Comparison of ENCODE assay signal across 1 cellular context in genomic region chr1:161201828-161202712, GRCh38.
TF ChIP-seq lines count a peak whose summit lies in the region.

Gene NDUFS2, plus strand, starts transcription at chr1:161202367. Its CDS starts 19 bp downstream, at chr1:161202386.

TF ChIP-seq in WTC11, 78 proteins besides CTCF, POLR2A, EP300 and RAD21 (continued from another document and continues in another):
- TF ChIP-seq AFF4 (CRISPR knock-in tag; IDR thresholded peaks at IDR 0.05; ENCODE audit: borderline replicate concordance) (no peak), ZNF219 (CRISPR knock-in tag; IDR thresholded peaks at IDR 0.05; ENCODE audit: borderline replicate concordance) (no peak), ZNF671 (CRISPR knock-in tag; IDR thresholded peaks at IDR 0.05) (no peak), ZMAT4 (CRISPR knock-in tag; IDR thresholded peaks at IDR 0.05) (no peak), ETV6 (CRISPR knock-in tag; IDR thresholded peaks at IDR 0.05) (0 out of 2 replicates have a peak, but pooled peaks have one; percentile 47), IRF2 (CRISPR knock-in tag; IDR thresholded peaks at IDR 0.05; ENCODE audit: borderline replicate concordance, low read depth) (no peak), NR3C1 (CRISPR knock-in tag; conservative IDR thresholded peaks at IDR 0.05; ENCODE audit: low read depth) (no peak), GABPB1 (CRISPR knock-in tag; IDR thresholded peaks at IDR 0.05) (peak; percentile 83), SOX15 (CRISPR knock-in tag; IDR thresholded peaks at IDR 0.05) (no peak), GRHL2 (CRISPR knock-in tag; IDR thresholded peaks at IDR 0.05; ENCODE audit: insufficient replicate concordance, severe bottlenecking) (no peak), CBFB (CRISPR knock-in tag; IDR thresholded peaks at IDR 0.05; ENCODE audit: low read depth) (no peak), MYBL2 (CRISPR knock-in tag; IDR thresholded peaks at IDR 0.05) (peak; percentile 75; the same call in 1 of the 2 replicates), SMAD4 (CRISPR knock-in tag; IDR thresholded peaks at IDR 0.05) (no peak), EMX1 (CRISPR knock-in tag; IDR thresholded peaks at IDR 0.05) (no peak), CDX4 (CRISPR knock-in tag; IDR thresholded peaks at IDR 0.05; ENCODE audit: borderline replicate concordance) (no peak), TCF7 (CRISPR knock-in tag; IDR thresholded peaks at IDR 0.05; ENCODE audit: low read depth) (no peak), E2F4 (CRISPR knock-in tag; IDR thresholded peaks at IDR 0.05; ENCODE audit: borderline replicate concordance, low read depth) (no peak), TP53 (CRISPR knock-in tag; IDR thresholded peaks at IDR 0.05) (no peak), ZNF232 (CRISPR knock-in tag; IDR thresholded peaks at IDR 0.05) (peak; percentile 5; the same call in 1 of the 2 replicates), NFYB (CRISPR knock-in tag; conservative IDR thresholded peaks at IDR 0.05; ENCODE audit: low read depth) (no peak), FOXP1 (CRISPR knock-in tag; IDR thresholded peaks at IDR 0.05; ENCODE audit: borderline replicate concordance) (peak; percentile 65; the same call in 1 of the 2 replicates), CREB1 (CRISPR knock-in tag; IDR thresholded peaks at IDR 0.05) (0 out of 2 replicates have a peak, but pooled peaks have one; percentile 44), ZNF512 (CRISPR knock-in tag; IDR thresholded peaks at IDR 0.05; ENCODE audit: borderline replicate concordance) (no peak), RORB (CRISPR knock-in tag; IDR thresholded peaks at IDR 0.05) (no peak), MLX (CRISPR knock-in tag; IDR thresholded peaks at IDR 0.05) (no peak), SP1 (CRISPR knock-in tag; conservative IDR thresholded peaks at IDR 0.05) (peak; percentile 68), ELF4 (CRISPR knock-in tag; IDR thresholded peaks at IDR 0.05; ENCODE audit: low read depth) (no peak)
- TF ChIP-seq, protein P1, sequence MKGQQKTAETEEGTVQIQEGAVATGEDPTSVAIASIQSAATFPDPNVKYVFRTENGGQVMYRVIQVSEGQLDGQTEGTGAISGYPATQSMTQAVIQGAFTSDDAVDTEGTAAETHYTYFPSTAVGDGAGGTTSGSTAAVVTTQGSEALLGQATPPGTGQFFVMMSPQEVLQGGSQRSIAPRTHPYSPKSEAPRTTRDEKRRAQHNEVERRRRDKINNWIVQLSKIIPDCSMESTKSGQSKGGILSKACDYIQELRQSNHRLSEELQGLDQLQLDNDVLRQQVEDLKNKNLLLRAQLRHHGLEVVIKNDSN (CRISPR knock-in tag; IDR thresholded peaks at IDR 0.05) = peak; percentile 44; the same call in 1 of the 2 replicates
- TF ChIP-seq, protein P2, sequence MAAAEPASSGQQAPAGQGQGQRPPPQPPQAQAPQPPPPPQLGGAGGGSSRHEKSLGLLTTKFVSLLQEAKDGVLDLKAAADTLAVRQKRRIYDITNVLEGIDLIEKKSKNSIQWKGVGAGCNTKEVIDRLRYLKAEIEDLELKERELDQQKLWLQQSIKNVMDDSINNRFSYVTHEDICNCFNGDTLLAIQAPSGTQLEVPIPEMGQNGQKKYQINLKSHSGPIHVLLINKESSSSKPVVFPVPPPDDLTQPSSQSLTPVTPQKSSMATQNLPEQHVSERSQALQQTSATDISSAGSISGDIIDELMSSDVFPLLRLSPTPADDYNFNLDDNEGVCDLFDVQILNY (CRISPR knock-in tag; IDR thresholded peaks at IDR 0.05) = peak; percentile 66; the same call in 1 of the 2 replicates
- TF ChIP-seq, protein P3, sequence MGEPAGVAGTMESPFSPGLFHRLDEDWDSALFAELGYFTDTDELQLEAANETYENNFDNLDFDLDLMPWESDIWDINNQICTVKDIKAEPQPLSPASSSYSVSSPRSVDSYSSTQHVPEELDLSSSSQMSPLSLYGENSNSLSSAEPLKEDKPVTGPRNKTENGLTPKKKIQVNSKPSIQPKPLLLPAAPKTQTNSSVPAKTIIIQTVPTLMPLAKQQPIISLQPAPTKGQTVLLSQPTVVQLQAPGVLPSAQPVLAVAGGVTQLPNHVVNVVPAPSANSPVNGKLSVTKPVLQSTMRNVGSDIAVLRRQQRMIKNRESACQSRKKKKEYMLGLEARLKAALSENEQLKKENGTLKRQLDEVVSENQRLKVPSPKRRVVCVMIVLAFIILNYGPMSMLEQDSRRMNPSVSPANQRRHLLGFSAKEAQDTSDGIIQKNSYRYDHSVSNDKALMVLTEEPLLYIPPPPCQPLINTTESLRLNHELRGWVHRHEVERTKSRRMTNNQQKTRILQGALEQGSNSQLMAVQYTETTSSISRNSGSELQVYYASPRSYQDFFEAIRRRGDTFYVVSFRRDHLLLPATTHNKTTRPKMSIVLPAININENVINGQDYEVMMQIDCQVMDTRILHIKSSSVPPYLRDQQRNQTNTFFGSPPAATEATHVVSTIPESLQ (CRISPR knock-in tag; IDR thresholded peaks at IDR 0.05) = no peak
- TF ChIP-seq, protein P4, sequence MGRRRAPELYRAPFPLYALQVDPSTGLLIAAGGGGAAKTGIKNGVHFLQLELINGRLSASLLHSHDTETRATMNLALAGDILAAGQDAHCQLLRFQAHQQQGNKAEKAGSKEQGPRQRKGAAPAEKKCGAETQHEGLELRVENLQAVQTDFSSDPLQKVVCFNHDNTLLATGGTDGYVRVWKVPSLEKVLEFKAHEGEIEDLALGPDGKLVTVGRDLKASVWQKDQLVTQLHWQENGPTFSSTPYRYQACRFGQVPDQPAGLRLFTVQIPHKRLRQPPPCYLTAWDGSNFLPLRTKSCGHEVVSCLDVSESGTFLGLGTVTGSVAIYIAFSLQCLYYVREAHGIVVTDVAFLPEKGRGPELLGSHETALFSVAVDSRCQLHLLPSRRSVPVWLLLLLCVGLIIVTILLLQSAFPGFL (CRISPR knock-in tag; IDR thresholded peaks at IDR 0.05; ENCODE audit: borderline replicate concordance) = no peak
- TF ChIP-seq, protein P5, sequence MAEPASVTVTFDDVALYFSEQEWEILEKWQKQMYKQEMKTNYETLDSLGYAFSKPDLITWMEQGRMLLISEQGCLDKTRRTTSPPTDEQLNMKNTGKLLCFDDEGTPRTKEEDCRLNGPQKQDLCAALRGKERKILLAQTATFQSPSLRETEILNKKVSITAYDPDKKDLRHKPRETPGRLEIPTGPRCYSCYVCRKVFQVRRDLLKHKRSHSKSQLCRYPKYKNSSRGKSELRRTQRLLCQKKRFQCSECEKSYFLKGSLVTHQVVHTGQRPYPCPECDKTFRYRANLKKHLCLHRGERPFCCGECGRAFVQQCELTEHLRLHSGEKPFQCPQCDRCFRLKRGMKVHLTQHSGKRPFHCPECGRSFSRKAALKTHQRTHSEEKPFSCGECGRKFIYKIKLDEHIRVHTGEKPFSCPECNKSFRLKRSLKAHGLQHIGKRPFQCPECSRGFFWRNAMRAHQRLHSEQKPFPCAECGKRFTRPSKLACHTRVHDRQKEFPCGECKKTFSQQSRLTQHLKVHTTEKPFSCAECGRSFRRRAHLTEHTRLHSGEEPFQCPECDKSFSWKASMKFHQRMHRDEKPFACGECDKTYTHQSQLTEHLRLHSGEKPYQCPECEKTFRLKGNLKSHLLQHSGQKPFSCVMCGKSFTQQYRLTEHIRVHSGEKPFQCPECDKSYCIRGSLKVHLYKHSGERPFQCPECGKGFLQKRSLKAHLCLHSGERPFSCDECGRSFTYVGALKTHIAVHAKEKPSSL (CRISPR knock-in tag; conservative IDR thresholded peaks at IDR 0.05) = no peak
- TF ChIP-seq, protein P6, sequence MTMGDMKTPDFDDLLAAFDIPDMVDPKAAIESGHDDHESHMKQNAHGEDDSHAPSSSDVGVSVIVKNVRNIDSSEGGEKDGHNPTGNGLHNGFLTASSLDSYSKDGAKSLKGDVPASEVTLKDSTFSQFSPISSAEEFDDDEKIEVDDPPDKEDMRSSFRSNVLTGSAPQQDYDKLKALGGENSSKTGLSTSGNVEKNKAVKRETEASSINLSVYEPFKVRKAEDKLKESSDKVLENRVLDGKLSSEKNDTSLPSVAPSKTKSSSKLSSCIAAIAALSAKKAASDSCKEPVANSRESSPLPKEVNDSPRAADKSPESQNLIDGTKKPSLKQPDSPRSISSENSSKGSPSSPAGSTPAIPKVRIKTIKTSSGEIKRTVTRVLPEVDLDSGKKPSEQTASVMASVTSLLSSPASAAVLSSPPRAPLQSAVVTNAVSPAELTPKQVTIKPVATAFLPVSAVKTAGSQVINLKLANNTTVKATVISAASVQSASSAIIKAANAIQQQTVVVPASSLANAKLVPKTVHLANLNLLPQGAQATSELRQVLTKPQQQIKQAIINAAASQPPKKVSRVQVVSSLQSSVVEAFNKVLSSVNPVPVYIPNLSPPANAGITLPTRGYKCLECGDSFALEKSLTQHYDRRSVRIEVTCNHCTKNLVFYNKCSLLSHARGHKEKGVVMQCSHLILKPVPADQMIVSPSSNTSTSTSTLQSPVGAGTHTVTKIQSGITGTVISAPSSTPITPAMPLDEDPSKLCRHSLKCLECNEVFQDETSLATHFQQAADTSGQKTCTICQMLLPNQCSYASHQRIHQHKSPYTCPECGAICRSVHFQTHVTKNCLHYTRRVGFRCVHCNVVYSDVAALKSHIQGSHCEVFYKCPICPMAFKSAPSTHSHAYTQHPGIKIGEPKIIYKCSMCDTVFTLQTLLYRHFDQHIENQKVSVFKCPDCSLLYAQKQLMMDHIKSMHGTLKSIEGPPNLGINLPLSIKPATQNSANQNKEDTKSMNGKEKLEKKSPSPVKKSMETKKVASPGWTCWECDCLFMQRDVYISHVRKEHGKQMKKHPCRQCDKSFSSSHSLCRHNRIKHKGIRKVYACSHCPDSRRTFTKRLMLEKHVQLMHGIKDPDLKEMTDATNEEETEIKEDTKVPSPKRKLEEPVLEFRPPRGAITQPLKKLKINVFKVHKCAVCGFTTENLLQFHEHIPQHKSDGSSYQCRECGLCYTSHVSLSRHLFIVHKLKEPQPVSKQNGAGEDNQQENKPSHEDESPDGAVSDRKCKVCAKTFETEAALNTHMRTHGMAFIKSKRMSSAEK (CRISPR knock-in tag; IDR thresholded peaks at IDR 0.05; ENCODE audit: borderline replicate concordance) = no peak
- TF ChIP-seq, protein P7, sequence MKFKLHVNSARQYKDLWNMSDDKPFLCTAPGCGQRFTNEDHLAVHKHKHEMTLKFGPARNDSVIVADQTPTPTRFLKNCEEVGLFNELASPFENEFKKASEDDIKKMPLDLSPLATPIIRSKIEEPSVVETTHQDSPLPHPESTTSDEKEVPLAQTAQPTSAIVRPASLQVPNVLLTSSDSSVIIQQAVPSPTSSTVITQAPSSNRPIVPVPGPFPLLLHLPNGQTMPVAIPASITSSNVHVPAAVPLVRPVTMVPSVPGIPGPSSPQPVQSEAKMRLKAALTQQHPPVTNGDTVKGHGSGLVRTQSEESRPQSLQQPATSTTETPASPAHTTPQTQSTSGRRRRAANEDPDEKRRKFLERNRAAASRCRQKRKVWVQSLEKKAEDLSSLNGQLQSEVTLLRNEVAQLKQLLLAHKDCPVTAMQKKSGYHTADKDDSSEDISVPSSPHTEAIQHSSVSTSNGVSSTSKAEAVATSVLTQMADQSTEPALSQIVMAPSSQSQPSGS (CRISPR knock-in tag; IDR thresholded peaks at IDR 0.05; ENCODE audit: borderline replicate concordance, low read depth) = no peak
